ENCODE assay signal across 18 cellular contexts in the genomic region with DNA sequence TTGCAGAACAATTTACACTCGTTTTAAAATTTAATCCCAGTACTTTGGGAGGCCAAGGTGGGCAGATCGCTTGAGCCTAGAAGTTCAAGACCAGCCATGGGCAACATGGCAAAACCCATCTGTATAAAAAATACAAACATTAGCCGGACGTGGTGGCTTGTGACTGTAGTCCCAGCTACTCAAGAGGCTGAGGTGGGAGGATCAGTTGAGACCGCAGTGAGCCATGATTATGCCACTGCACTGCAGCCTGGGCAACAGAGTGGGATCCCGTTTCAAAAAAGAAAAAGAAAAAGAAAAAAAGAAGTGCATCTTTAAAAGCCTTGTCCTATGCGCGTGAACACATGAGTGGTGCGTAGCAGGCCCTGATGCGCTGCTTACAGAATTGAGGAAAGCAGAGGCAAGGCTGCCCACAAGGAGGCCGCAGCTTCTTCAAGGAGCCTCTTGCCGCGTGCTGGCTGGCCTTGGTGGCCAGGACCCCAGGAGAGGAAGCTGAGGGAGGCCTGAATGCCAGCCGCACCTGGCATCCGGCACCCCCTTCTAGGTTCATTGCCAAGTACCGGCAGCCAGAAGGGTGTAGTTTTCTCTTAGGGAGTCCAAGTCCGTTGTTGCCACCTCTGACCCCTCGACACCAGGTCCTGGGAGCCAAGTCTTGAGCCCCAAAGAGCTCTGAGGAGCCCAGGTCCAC.
DNase-seq lines count a peak whose midpoint lies in the region; ATAC-seq, FAIRE-seq and TF ChIP-seq lines count a peak whose summit lies in the region.
"Had no signal": no experiment of that assay in that cellular context is flagged by ENCODE, and none has a peak within 500 bp of the region (broad histone marks: within the 10 kb centered on the region; RNA-seq: fewer than 3 reads in every experiment).

No MANE protein-coding gene starts in this region.

- CTCF ChIA-PET in HepG2 (lab: Yijun Ruan, JAX; ENCODE audit: low intra/inter-chr PET ratio, low total read pairs), result no interaction called here
- CTCF ChIA-PET in K562 (lab: Yijun Ruan, JAX; ENCODE audit: low intra/inter-chr PET ratio), result interaction anchor here (2.3 kb wide), 1 partner anchor 182 kb away, joined by 15 read pairs; no protein-coding TSS in a partner anchor

- DNase-seq in HepG2 (ENCODE audit: low spot score), result no peak
- no peak for DNase-seq in right lobe of liver
- no peak for DNase-seq in K562 (ENCODE audit: extremely low read depth in 1 of 4, low spot score in 3 of 4)
- peak; percentile 71 for DNase-seq in mesenteric fat pad (ENCODE audit: low spot score)
- DNase-seq in effector memory CD4-positive, alpha-beta T cell, result no peak
- DNase-seq in RPMI8226, result no peak
- DNase-seq in stimulated activated naive CD4-positive, alpha-beta T cell (lab: John Stamatoyannopoulos, UW), result no peak
- no peak for DNase-seq in breast epithelium (ENCODE audit: low spot score in 2 of 2)
- DNase-seq: 8988T, DMS 273 treated with DMSO at 0.1 percent for 48 hours, GDM1, KBM-7, NCI-H1105, NCI-H2227 treated with DMSO at 0.1 percent for 48 hours, NCI-H510A treated with DMSO at 0.1 percent for 48 hours, NCI-H774 had no signal

- 80% methylated on average over 16 of the region's 18 CpGs for WGBS in HepG2 (ENCODE audit: low lambda C conversion rate)
- WGBS in right lobe of liver (ENCODE audit: insufficient coverage, low coverage, low lambda C conversion rate, missing lambda C conversion rate), result 75% methylated on average over 8 of the region's 18 CpGs
- 75% methylated on average over 18 of the region's 18 CpGs for whole genome bisulfite sequencing in K562 (ENCODE audit: insufficient coverage, low coverage, missing lambda C conversion rate)

- TF ChIP-seq CTCF in HepG2 (CRISPR knock-in tag; IDR thresholded peaks at IDR 0.05), result no peak
- no peak for TF ChIP-seq CTCF in right lobe of liver (IDR thresholded peaks at IDR 0.05)
- no peak for TF ChIP-seq CTCF in K562 (IDR thresholded peaks at IDR 0.05 in 2 of 3, conservative IDR thresholded peaks at IDR 0.05 in 1 of 3; ENCODE audit: insufficient read depth in 2 of 3, low read depth in 1 of 3, low read length in 3 of 3)
- TF ChIP-seq CTCF in breast epithelium (IDR thresholded peaks at IDR 0.05), result no peak

- TF ChIP-seq EP300 in HepG2 (IDR thresholded peaks at IDR 0.05; ENCODE audit: low read depth in 2 of 2, low read length in 2 of 2), result no peak
- TF ChIP-seq EP300 in HepG2 (CRISPR knock-in tag; IDR thresholded peaks at IDR 0.05; ENCODE audit: borderline replicate concordance), result no peak
- TF ChIP-seq EP300 in K562 (IDR thresholded peaks at IDR 0.05; ENCODE audit: low read length), result no peak

- H3K4me1 ChIP-seq in HepG2 (ENCODE audit: insufficient read depth, low read length) (peaks cover 25% of the 10 kb centered on the region), right lobe of liver (peaks cover 0 to 20% (median 4%) of the 10 kb centered on the region in 4 donors), K562 (replicated peaks in 1 of 2; ENCODE audit: control insufficient read depth in 2 of 2, insufficient read depth in 2 of 2, low read length in 2 of 2) (peaks cover 28 to 33% of the 10 kb centered on the region in 2 experiments; a peak in 4 of 5 replicates), breast epithelium (peaks cover 0 to 5% of the 10 kb centered on the region in 2 donors)
- peaks cover 25% of the 10 kb centered on the region for H3K4me1 ChIP-seq in effector memory CD4-positive, alpha-beta T cell (ENCODE audit: control insufficient read depth, insufficient read depth, low read length, poor library complexity, severe bottlenecking)

- H3K27ac ChIP-seq in HepG2 (ENCODE audit: extremely low read length, insufficient read depth, low read length) (no peak overlapping the region), right lobe of liver (no peak overlapping the region), K562 (ENCODE audit: extremely low read depth, low read depth, low read length) (no peak overlapping the region), breast epithelium (no peak overlapping the region)
- H3K27ac ChIP-seq in effector memory CD4-positive, alpha-beta T cell (ENCODE audit: insufficient read depth, low read length, poor library complexity, severe bottlenecking), result no peak overlapping the region

- in situ Hi-C loops in HepG2 (cut with HindIII; ENCODE audit: extremely low pct_ligation_motif_present, low pct_unique_long_range_greater_than_20kb) (loop anchor here (5.0 kb wide), 1 partner anchor 166 kb away; no protein-coding TSS in a partner anchor), K562 (cut with MboI) (loop anchor here (5.0 to 10.0 kb wide), 2 partner anchors 161 to 483 kb away; no protein-coding TSS in a partner anchor)

- ATAC-seq in HepG2, result no peak
- ATAC-seq in right lobe of liver, result no peak
- ATAC-seq in K562, result no peak

- H3K4me3 ChIP-seq in HepG2 (replicated peaks in 1 of 3; ENCODE audit: insufficient read depth in 1 of 3, low read depth in 2 of 3, low read length in 3 of 3) (no peak overlapping the region), right lobe of liver (no peak overlapping the region), K562 (no peak overlapping the region), breast epithelium (no peak overlapping the region)
- no peak overlapping the region for H3K4me3 ChIP-seq in effector memory CD4-positive, alpha-beta T cell (ENCODE audit: insufficient read depth, low read depth, low read length, poor library complexity, severe bottlenecking)
- H3K4me3 ChIP-seq: HAP-1 had no signal

- H2AFZ ChIP-seq in HepG2 (ENCODE audit: low read length) (no peak overlapping the region), K562 (ENCODE audit: low read depth, low read length) (no peak overlapping the region)

- H4K20me1 ChIP-seq in HepG2 (ENCODE audit: insufficient read depth, low read length) (no peaks in the 10 kb centered on the region), K562 (replicated peaks; ENCODE audit: control insufficient read depth, insufficient read depth, low read length) (no peaks in the 10 kb centered on the region)

- no peak overlapping the region for H3K9ac ChIP-seq in HepG2 (ENCODE audit: insufficient read depth, low read depth, low read length)
- no peak overlapping the region for H3K9ac ChIP-seq in K562 (ENCODE audit: insufficient read depth in 1 of 2, low read depth in 2 of 2, low read length in 2 of 2)

- TF ChIP-seq POLR2A in HepG2 (IDR thresholded peaks at IDR 0.05; ENCODE audit: insufficient read depth in 1 of 2, low read depth in 2 of 2, low read length in 2 of 2) (no peak), right lobe of liver (IDR thresholded peaks at IDR 0.05) (no peak), K562 (conservative IDR thresholded peaks at IDR 0.05) (no peak), breast epithelium (IDR thresholded peaks at IDR 0.05) (no peak)

- POLR2A ChIA-PET in HepG2 (lab: Yijun Ruan, JAX) (no interaction called here), K562 (lab: Yijun Ruan, JAX) (interaction anchor here (0.6 to 1.4 kb wide), 4 partner anchors 120 to 228 kb away, joined by 3 read pairs; no protein-coding TSS in a partner anchor)

- BruUV-seq in HepG2 (replicated peaks; lab: Mats Ljungman, UMichigan) (no TSS peak), K562 (replicated peaks; lab: Mats Ljungman, UMichigan) (no TSS peak)

- TF ChIP-seq RAD21 in HepG2 (CRISPR knock-in tag; IDR thresholded peaks at IDR 0.05) (no peak), K562 (CRISPR knock-in tag; conservative IDR thresholded peaks at IDR 0.05 in 1 of 2, IDR thresholded peaks at IDR 0.05 in 1 of 2) (no peak)

- H3K4me2 ChIP-seq in HepG2 (ENCODE audit: low read depth, low read length) (no peak overlapping the region), K562 (ENCODE audit: insufficient read depth, low read length) (no peak overlapping the region)

- H3K79me2 ChIP-seq in HepG2 (ENCODE audit: insufficient read depth, low read length) (no peaks in the 10 kb centered on the region), K562 (ENCODE audit: control insufficient read depth, insufficient read depth, low read length) (no peaks in the 10 kb centered on the region)

- intact Hi-C loops in HepG2 (cut with micrococcal nuclease; ENCODE audit: unreplicated experiment) (no loop called here), right lobe of liver (cut with DNase I) (loop anchor here (10.0 kb wide), 2 partner anchors 163 to 177 kb away; no protein-coding TSS in a partner anchor), K562 (cut with micrococcal nuclease) (loop anchor here (5.0 to 10.0 kb wide), 4 partner anchors 356 to 603 kb away; a partner anchor contains a TSS), breast epithelium (cut with DNase I; ENCODE audit: low total_unique reads) (no loop called here)

- FAIRE-seq in HepG2 (lab: Jason Lieb, UNC), result no peak
- FAIRE-seq in K562 (lab: Jason Lieb, UNC), result no peak
- FAIRE-seq: GM19239 had no signal

- H3K36me3 ChIP-seq in HepG2 (replicated peaks in 1 of 2; ENCODE audit: control insufficient read depth in 1 of 2, insufficient read depth in 2 of 2, low read length in 2 of 2) (peaks cover 1 to 3% of the 10 kb centered on the region in 2 experiments; a peak in 2 of 5 replicates), right lobe of liver (peaks cover 0 to under 1% (median 0%) of the 10 kb centered on the region in 4 donors), K562 (ENCODE audit: control insufficient read depth, insufficient read depth, low read length) (no peaks in the 10 kb centered on the region), breast epithelium (no peaks in the 10 kb centered on the region)
- peaks cover 4% of the 10 kb centered on the region for H3K36me3 ChIP-seq in effector memory CD4-positive, alpha-beta T cell (ENCODE audit: control insufficient read depth, insufficient read depth, low read length)
- H3K36me3 ChIP-seq: HAP-1 had no signal

- no peaks in the 10 kb centered on the region for H3K9me1 ChIP-seq in K562 (ENCODE audit: control insufficient read depth, insufficient read depth, low read length)

- no peaks in the 10 kb centered on the region for H3K9me3 ChIP-seq in HepG2 (ENCODE audit: low read length)
- H3K9me3 ChIP-seq in right lobe of liver, result no peaks in the 10 kb centered on the region
- no peaks in the 10 kb centered on the region for H3K9me3 ChIP-seq in K562 (replicated peaks; ENCODE audit: control insufficient read depth, insufficient read depth, low read depth, low read length)
- H3K9me3 ChIP-seq in effector memory CD4-positive, alpha-beta T cell (ENCODE audit: control insufficient read depth, low read length), result no peaks in the 10 kb centered on the region
- no peaks in the 10 kb centered on the region for H3K9me3 ChIP-seq in breast epithelium
- H3K9me3 ChIP-seq: HAP-1 had no signal

- H3K27me3 ChIP-seq in HepG2 (ENCODE audit: control insufficient read depth in 1 of 2, insufficient read depth in 2 of 2, low read length in 2 of 2), result no peaks in the 10 kb centered on the region; a peak in 1 of 5 replicates
- no peaks in the 10 kb centered on the region for H3K27me3 ChIP-seq in right lobe of liver
- no peaks in the 10 kb centered on the region for H3K27me3 ChIP-seq in K562 (ENCODE audit: control insufficient read depth in 2 of 2, insufficient read depth in 2 of 2, low read length in 2 of 2)
- no peaks in the 10 kb centered on the region for H3K27me3 ChIP-seq in effector memory CD4-positive, alpha-beta T cell (replicated peaks; ENCODE audit: control insufficient read depth, insufficient read depth, low read length, poor library complexity, severe bottlenecking)
- H3K27me3 ChIP-seq in breast epithelium, result no peaks in the 10 kb centered on the region

TF ChIP-seq in HepG2, 621 proteins besides CTCF, POLR2A, EP300 and RAD21 (continues in another document):
- TF ChIP-seq ZNF10 (CRISPR knock-in tag; IDR thresholded peaks at IDR 0.05; ENCODE audit: borderline replicate concordance, low read depth), result no peak

Comparison
In these comparisons a context has a peak if more than half of its experiments do, and no peak if none do; other contexts are left out.
1. intact Hi-C loops: an anchor here in right lobe of liver (10.0 kb wide) and K562 (5.0 to 10.0 kb wide); none called in HepG2 and breast epithelium.